Comparison of ENCODE assay signal across 14 cellular contexts in genomic region chr5:154791535-154791934, GRCh38. TPM values are rescaled to one million over a fixed set of nuclear protein-coding genes. Genes with fewer than 3 reads are reported as not detected.
DNase-seq lines count a peak whose midpoint lies in the region; ATAC-seq lines count a peak whose summit lies in the region.
"Had no signal": no experiment of that assay in that cellular context is flagged by ENCODE, and none has a peak within 500 bp of the region (broad histone marks: within the 10 kb centered on the region; RNA-seq: fewer than 3 reads in every experiment).

No MANE protein-coding gene starts in this region.

- peaks cover 75% of the 10 kb centered on the region for H3K79me2 ChIP-seq in Karpas-422 (ENCODE audit: low read length)

- H3K4me1 ChIP-seq in Karpas-422 (ENCODE audit: low read length) = peaks cover 46% of the 10 kb centered on the region

- no peak overlapping the region for H3K4me2 ChIP-seq in Karpas-422 (ENCODE audit: low read depth, low read length, poor library complexity, severe bottlenecking)
- H3K4me2 ChIP-seq: BLaER1 had no signal

- peaks cover 61% of the 10 kb centered on the region for H4K20me1 ChIP-seq in Karpas-422 (ENCODE audit: insufficient read depth, low read depth, low read length)

- H3K27ac ChIP-seq in Karpas-422 (ENCODE audit: low read length) = peak overlapping the region; percentile 77
- H3K27ac ChIP-seq: BLaER1, coronary artery had no signal

- peaks cover 47% of the 10 kb centered on the region for H3K36me3 ChIP-seq in Karpas-422 (ENCODE audit: insufficient read depth, low read length)

- no peak overlapping the region for H3K4me3 ChIP-seq in Karpas-422 (ENCODE audit: low read length)
- H3K4me3 ChIP-seq: BLaER1, coronary artery, thyroid gland had no signal

- no peaks in the 10 kb centered on the region for H3K9me2 ChIP-seq in Karpas-422 (replicated peaks; ENCODE audit: insufficient read depth, low read length)

- ATAC-seq in GM18517 (IDR thresholded peaks at IDR 0.05; ENCODE audit: unreplicated experiment) = peak; percentile 82
- ATAC-seq in GM21381 (IDR thresholded peaks at IDR 0.05; ENCODE audit: unreplicated experiment) = peak; percentile 78
- ATAC-seq in HG02943 (IDR thresholded peaks at IDR 0.05; ENCODE audit: low read depth, unreplicated experiment) = peak; percentile 91
- no peak for ATAC-seq in HG02973 (IDR thresholded peaks at IDR 0.05; ENCODE audit: unreplicated experiment)
- ATAC-seq: activated CD8-positive, alpha-beta memory T cell treated with anti-CD3 and anti-CD28 coated beads, Interleukin-2, amount 10 ng/mL, durations not matched to agents 7 days and 5 days had no signal

- no peak overlapping the region for H2AFZ ChIP-seq in Karpas-422 (ENCODE audit: low read length)

- peak overlapping the region; percentile 21; the same call in 1 of the 2 replicates for H3K9ac ChIP-seq in Karpas-422 (ENCODE audit: low read length)
- H3K9ac ChIP-seq: BLaER1 had no signal

- DNase-seq in Karpas-422 (peak; percentile 59), NOMO-1 treated with dmso at 0.1 percent for 144 hours (lab: John Stamatoyannopoulos, UW; ENCODE audit: unreplicated experiment) (no peak), AG08395 (ENCODE audit: low spot score) (no peak)
- DNase-seq in activated CD4-positive, alpha-beta T cell treated with anti-CD3 and anti-CD28 coated beads for 48 hours = no peak
- DNase-seq: activated CD8-positive, alpha-beta memory T cell treated with anti-CD3 and anti-CD28 coated beads, Interleukin-2, amount 10 ng/mL, durations not matched to agents 7 days and 5 days; NCI-H146; thyroid gland had no signal

- no peaks in the 10 kb centered on the region for H3K27me3 ChIP-seq in Karpas-422 (ENCODE audit: low read length)
- H3K27me3 ChIP-seq: BLaER1, thyroid gland had no signal

- no peaks in the 10 kb centered on the region for H3K9me3 ChIP-seq in Karpas-422 (ENCODE audit: low read length)
- H3K9me3 ChIP-seq: BLaER1, thyroid gland had no signal

RNA-seq across cellular contexts. Expression of gene LARP1, which starts 36.4 kb away (rescaled TPM):
- 105 and 140 TPM in 2 replicates for total RNA-seq in Karpas-422 (2014; rRNA removed; shearing (Covaris generic); ENCODE audit: low replicate concordance)

RNA-seq across cellular contexts. Expression of gene FAXDC2, which starts 58.9 kb away (rescaled TPM):
- not detected in 2 replicates for total RNA-seq in Karpas-422 (2014; rRNA removed; shearing (Covaris generic); ENCODE audit: low replicate concordance)
- total RNA-seq: activated CD8-positive, alpha-beta memory T cell treated with anti-CD3 and anti-CD28 coated beads, Interleukin-2, amount 10 ng/mL, durations not matched to agents 7 days and 5 days; T-helper 1 cell treated with Interleukin-12 subunit alpha and Interleukin-12 subunit beta and Interleukin-4 antibody, amounts not matched to agents 30 ng/mL and 1 ng/mL, for 36 hours had no signal
